Comparison of ENCODE assay signal across 1 cellular context in the genomic region with DNA sequence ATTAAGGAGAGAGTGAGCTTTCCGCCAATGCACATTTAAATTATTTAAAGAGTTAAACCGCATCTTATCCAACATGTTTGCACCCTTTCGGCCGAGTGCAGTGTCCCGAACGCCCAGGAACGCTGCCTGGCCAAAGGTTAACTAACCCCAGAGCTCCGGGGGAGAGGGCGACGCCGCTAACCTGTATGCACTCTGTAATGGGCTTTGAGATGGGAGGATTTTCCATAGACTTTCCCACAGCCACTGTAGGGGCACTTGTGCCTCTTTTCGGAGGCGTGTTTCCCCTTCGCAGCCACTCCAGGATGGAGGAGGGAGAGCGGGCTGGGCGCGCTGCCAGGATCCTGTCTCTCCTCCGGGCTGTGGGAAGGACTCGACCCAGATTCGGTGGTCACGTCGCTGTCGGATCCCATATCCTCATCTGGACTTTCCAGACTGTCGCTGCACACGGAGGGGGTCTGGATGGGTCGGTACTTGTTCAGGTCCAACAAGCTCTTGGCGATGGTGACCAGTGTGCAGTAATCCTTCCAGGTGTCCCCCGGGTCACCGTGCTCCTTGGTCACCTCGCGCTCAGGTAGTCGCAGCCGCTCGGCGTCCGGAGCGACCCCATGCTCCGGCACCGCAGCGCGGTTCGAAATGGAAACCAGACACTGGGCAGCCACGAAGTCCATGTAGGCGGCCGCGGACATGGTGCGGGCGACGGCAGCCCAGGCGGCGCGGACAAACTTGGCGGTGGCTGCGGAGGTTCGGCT.
A peak's percentile ranks its signal among the peaks of the same experiment; 100 is the strongest.
TF ChIP-seq lines count a peak whose summit lies in the region.

No MANE protein-coding gene starts in this region.

TF ChIP-seq in HepG2, 621 proteins besides CTCF, POLR2A, EP300 and RAD21 (continued from another document and continues in another):
- TF ChIP-seq, protein P1, sequence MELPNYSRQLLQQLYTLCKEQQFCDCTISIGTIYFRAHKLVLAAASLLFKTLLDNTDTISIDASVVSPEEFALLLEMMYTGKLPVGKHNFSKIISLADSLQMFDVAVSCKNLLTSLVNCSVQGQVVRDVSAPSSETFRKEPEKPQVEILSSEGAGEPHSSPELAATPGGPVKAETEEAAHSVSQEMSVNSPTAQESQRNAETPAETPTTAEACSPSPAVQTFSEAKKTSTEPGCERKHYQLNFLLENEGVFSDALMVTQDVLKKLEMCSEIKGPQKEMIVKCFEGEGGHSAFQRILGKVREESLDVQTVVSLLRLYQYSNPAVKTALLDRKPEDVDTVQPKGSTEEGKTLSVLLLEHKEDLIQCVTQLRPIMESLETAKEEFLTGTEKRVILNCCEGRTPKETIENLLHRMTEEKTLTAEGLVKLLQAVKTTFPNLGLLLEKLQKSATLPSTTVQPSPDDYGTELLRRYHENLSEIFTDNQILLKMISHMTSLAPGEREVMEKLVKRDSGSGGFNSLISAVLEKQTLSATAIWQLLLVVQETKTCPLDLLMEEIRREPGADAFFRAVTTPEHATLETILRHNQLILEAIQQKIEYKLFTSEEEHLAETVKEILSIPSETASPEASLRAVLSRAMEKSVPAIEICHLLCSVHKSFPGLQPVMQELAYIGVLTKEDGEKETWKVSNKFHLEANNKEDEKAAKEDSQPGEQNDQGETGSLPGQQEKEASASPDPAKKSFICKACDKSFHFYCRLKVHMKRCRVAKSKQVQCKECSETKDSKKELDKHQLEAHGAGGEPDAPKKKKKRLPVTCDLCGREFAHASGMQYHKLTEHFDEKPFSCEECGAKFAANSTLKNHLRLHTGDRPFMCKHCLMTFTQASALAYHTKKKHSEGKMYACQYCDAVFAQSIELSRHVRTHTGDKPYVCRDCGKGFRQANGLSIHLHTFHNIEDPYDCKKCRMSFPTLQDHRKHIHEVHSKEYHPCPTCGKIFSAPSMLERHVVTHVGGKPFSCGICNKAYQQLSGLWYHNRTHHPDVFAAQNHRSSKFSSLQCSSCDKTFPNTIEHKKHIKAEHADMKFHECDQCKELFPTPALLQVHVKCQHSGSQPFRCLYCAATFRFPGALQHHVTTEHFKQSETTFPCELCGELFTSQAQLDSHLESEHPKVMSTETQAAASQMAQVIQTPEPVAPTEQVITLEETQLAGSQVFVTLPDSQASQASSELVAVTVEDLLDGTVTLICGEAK (IDR thresholded peaks at IDR 0.05) = no peak
- TF ChIP-seq, protein P1 (CRISPR knock-in tag; IDR thresholded peaks at IDR 0.05) = no peak
- TF ChIP-seq KLF11 (CRISPR knock-in tag; IDR thresholded peaks at IDR 0.05) (no peak), KDM4B (CRISPR knock-in tag; IDR thresholded peaks at IDR 0.05) (no peak; the same call in 1 of the 2 replicates), ZNF788 (CRISPR knock-in tag; IDR thresholded peaks at IDR 0.05; ENCODE audit: borderline replicate concordance) (no peak), ZNF703 (CRISPR knock-in tag; IDR thresholded peaks at IDR 0.05; ENCODE audit: borderline replicate concordance) (no peak), YY1 (IDR thresholded peaks at IDR 0.05; ENCODE audit: insufficient read depth, insufficient replicate concordance, low read depth, low read length) (no peak), ZNF724P (CRISPR knock-in tag; IDR thresholded peaks at IDR 0.05; ENCODE audit: borderline replicate concordance) (no peak), MED1 (CRISPR knock-in tag; IDR thresholded peaks at IDR 0.05) (peak; percentile 9; the same call in 1 of the 2 replicates), ZC3H4 (CRISPR knock-in tag; IDR thresholded peaks at IDR 0.05; ENCODE audit: borderline replicate concordance) (no peak), SAP130 (CRISPR knock-in tag; IDR thresholded peaks at IDR 0.05; ENCODE audit: low read depth) (peak; percentile 16), MED13 (CRISPR knock-in tag; IDR thresholded peaks at IDR 0.05) (no peak), SOX6 (IDR thresholded peaks at IDR 0.05) (no peak), SOX6 (CRISPR knock-in tag; IDR thresholded peaks at IDR 0.05) (no peak), ZFYVE20 (CRISPR knock-in tag; IDR thresholded peaks at IDR 0.05; ENCODE audit: borderline replicate concordance, low read depth) (no peak), KDM5B (CRISPR knock-in tag; IDR thresholded peaks at IDR 0.05; ENCODE audit: borderline replicate concordance) (no peak), RXRA (CRISPR knock-in tag; IDR thresholded peaks at IDR 0.05) (peak; percentile 42; the same call in 1 of the 2 replicates), ZNF350 (CRISPR knock-in tag; IDR thresholded peaks at IDR 0.05; ENCODE audit: borderline replicate concordance, low read depth) (0 out of 2 replicates have a peak, but pooled peaks have one; percentile 40), ZFY (CRISPR knock-in tag; IDR thresholded peaks at IDR 0.05) (peak; percentile 29; the same call in 1 of the 2 replicates), ESRRA (CRISPR knock-in tag; IDR thresholded peaks at IDR 0.05; ENCODE audit: low read depth) (no peak), ZNF749 (CRISPR knock-in tag; IDR thresholded peaks at IDR 0.05; ENCODE audit: borderline replicate concordance) (no peak), SIN3B (IDR thresholded peaks at IDR 0.05; ENCODE audit: low read length) (no peak), GABPB1 (CRISPR knock-in tag; IDR thresholded peaks at IDR 0.05) (no peak), ZNF775 (CRISPR knock-in tag; IDR thresholded peaks at IDR 0.05; ENCODE audit: borderline replicate concordance) (no peak), TAF1 (CRISPR knock-in tag; IDR thresholded peaks at IDR 0.05) (peak; percentile 46; the same call in 1 of the 2 replicates), ZNF143 (CRISPR knock-in tag; IDR thresholded peaks at IDR 0.05) (no peak), HNRNPLL (IDR thresholded peaks at IDR 0.05; ENCODE audit: low read depth, low read length, poor library complexity, severe bottlenecking) (no peak), NFE2L1 (CRISPR knock-in tag; IDR thresholded peaks at IDR 0.05; ENCODE audit: borderline replicate concordance) (no peak), EZH2 (conservative IDR thresholded peaks at IDR 0.05; ENCODE audit: low read depth, low read length) (no peak), MAFG (CRISPR knock-in tag; IDR thresholded peaks at IDR 0.05) (no peak), ZEB1 (IDR thresholded peaks at IDR 0.05; ENCODE audit: insufficient replicate concordance, low read depth) (no peak), MAFK (conservative IDR thresholded peaks at IDR 0.05 in 1 of 2, IDR thresholded peaks at IDR 0.05 in 1 of 2; ENCODE audit: low read length in 2 of 2) (no peak), ZNF343 (CRISPR knock-in tag; IDR thresholded peaks at IDR 0.05) (no peak)
- TF ChIP-seq, protein P2, sequence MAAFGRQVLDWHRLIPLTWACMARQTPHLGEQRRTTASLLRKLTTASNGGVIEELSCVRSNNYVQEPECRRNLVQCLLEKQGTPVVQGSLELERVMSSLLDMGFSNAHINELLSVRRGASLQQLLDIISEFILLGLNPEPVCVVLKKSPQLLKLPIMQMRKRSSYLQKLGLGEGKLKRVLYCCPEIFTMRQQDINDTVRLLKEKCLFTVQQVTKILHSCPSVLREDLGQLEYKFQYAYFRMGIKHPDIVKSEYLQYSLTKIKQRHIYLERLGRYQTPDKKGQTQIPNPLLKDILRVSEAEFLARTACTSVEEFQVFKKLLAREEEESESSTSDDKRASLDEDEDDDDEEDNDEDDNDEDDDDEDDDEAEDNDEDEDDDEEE (CRISPR knock-in tag; IDR thresholded peaks at IDR 0.05) = peak; percentile 23; the same call in 1 of the 2 replicates
- TF ChIP-seq, protein P3, sequence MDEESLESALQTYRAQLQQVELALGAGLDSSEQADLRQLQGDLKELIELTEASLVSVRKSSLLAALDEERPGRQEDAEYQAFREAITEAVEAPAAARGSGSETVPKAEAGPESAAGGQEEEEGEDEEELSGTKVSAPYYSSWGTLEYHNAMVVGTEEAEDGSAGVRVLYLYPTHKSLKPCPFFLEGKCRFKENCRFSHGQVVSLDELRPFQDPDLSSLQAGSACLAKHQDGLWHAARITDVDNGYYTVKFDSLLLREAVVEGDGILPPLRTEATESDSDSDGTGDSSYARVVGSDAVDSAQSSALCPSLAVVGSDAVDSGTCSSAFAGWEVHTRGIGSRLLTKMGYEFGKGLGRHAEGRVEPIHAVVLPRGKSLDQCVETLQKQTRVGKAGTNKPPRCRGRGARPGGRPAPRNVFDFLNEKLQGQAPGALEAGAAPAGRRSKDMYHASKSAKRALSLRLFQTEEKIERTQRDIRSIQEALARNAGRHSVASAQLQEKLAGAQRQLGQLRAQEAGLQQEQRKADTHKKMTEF (CRISPR knock-in tag; IDR thresholded peaks at IDR 0.05) = no peak; the same call in 1 of the 2 replicates
- TF ChIP-seq, protein P4, sequence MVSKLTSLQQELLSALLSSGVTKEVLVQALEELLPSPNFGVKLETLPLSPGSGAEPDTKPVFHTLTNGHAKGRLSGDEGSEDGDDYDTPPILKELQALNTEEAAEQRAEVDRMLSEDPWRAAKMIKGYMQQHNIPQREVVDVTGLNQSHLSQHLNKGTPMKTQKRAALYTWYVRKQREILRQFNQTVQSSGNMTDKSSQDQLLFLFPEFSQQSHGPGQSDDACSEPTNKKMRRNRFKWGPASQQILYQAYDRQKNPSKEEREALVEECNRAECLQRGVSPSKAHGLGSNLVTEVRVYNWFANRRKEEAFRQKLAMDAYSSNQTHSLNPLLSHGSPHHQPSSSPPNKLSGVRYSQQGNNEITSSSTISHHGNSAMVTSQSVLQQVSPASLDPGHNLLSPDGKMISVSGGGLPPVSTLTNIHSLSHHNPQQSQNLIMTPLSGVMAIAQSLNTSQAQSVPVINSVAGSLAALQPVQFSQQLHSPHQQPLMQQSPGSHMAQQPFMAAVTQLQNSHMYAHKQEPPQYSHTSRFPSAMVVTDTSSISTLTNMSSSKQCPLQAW (CRISPR knock-in tag; IDR thresholded peaks at IDR 0.05) = no peak
- TF ChIP-seq, protein P5, sequence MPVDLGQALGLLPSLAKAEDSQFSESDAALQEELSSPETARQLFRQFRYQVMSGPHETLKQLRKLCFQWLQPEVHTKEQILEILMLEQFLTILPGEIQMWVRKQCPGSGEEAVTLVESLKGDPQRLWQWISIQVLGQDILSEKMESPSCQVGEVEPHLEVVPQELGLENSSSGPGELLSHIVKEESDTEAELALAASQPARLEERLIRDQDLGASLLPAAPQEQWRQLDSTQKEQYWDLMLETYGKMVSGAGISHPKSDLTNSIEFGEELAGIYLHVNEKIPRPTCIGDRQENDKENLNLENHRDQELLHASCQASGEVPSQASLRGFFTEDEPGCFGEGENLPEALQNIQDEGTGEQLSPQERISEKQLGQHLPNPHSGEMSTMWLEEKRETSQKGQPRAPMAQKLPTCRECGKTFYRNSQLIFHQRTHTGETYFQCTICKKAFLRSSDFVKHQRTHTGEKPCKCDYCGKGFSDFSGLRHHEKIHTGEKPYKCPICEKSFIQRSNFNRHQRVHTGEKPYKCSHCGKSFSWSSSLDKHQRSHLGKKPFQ (CRISPR knock-in tag; IDR thresholded peaks at IDR 0.05; ENCODE audit: insufficient replicate concordance) = no peak
- TF ChIP-seq, protein P6, sequence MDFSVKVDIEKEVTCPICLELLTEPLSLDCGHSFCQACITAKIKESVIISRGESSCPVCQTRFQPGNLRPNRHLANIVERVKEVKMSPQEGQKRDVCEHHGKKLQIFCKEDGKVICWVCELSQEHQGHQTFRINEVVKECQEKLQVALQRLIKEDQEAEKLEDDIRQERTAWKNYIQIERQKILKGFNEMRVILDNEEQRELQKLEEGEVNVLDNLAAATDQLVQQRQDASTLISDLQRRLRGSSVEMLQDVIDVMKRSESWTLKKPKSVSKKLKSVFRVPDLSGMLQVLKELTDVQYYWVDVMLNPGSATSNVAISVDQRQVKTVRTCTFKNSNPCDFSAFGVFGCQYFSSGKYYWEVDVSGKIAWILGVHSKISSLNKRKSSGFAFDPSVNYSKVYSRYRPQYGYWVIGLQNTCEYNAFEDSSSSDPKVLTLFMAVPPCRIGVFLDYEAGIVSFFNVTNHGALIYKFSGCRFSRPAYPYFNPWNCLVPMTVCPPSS (IDR thresholded peaks at IDR 0.05) = no peak
- TF ChIP-seq, protein P7, sequence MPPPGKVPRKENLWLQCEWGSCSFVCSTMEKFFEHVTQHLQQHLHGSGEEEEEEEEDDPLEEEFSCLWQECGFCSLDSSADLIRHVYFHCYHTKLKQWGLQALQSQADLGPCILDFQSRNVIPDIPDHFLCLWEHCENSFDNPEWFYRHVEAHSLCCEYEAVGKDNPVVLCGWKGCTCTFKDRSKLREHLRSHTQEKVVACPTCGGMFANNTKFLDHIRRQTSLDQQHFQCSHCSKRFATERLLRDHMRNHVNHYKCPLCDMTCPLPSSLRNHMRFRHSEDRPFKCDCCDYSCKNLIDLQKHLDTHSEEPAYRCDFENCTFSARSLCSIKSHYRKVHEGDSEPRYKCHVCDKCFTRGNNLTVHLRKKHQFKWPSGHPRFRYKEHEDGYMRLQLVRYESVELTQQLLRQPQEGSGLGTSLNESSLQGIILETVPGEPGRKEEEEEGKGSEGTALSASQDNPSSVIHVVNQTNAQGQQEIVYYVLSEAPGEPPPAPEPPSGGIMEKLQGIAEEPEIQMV (CRISPR knock-in tag; IDR thresholded peaks at IDR 0.05; ENCODE audit: low read depth) = no peak
- TF ChIP-seq, protein P8, sequence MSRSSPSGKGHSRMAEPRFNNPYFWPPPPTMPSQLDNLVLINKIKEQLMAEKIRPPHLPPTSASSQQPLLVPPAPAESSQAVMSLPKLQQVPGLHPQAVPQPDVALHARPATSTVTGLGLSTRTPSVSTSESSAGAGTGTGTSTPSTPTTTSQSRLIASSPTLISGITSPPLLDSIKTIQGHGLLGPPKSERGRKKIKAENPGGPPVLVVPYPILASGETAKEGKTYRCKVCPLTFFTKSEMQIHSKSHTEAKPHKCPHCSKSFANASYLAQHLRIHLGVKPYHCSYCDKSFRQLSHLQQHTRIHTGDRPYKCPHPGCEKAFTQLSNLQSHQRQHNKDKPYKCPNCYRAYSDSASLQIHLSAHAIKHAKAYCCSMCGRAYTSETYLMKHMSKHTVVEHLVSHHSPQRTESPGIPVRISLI (CRISPR knock-in tag; IDR thresholded peaks at IDR 0.05; ENCODE audit: borderline replicate concordance) = no peak
